ENCODE assay signal across 29 cellular contexts in genomic region chr1:178502856-178503255, GRCh38. TPM values are rescaled to one million over a fixed set of nuclear protein-coding genes. Genes with fewer than 3 reads are reported as not detected.
DNase-seq lines count a peak whose midpoint lies in the region; ATAC-seq and TF ChIP-seq lines count a peak whose summit lies in the region.
"Had no signal": no experiment of that assay in that cellular context is flagged by ENCODE, and none has a peak within 500 bp of the region (broad histone marks: within the 10 kb centered on the region; RNA-seq: fewer than 3 reads in every experiment).

No MANE protein-coding gene starts in this region.

- H3K4me1 Mint-ChIP-seq in endodermal cell = peaks cover 17% of the 10 kb centered on the region
- H3K4me1 Mint-ChIP-seq: CD4-positive, alpha-beta memory T cell; CD4-positive, CD25-positive, alpha-beta regulatory T cell had no signal

- no peaks in the 10 kb centered on the region for H3F3A ChIP-seq in smooth muscle cell (ENCODE audit: low read depth)

- no peaks in the 10 kb centered on the region for H3K79me2 ChIP-seq in smooth muscle cell (ENCODE audit: low read depth)

- WGBS in endodermal cell (ENCODE audit: insufficient coverage in 1 of 2, insufficient read length in 1 of 2), 2 experiments = 87 to 96% methylated on average over 4 to 5 of the region's 5 CpGs
- 86% methylated on average over 5 of the region's 5 CpGs for WGBS in smooth muscle cell (ENCODE audit: low lambda C conversion rate)

- H3K4me2 ChIP-seq in smooth muscle cell = no peak overlapping the region
- H3K4me2 ChIP-seq: BLaER1 had no signal

- H3K4me3 Mint-ChIP-seq in endodermal cell = no peak overlapping the region
- H3K4me3 Mint-ChIP-seq: CD14-positive monocyte; CD4-positive, alpha-beta memory T cell; CD4-positive, CD25-positive, alpha-beta regulatory T cell; CD8-positive, alpha-beta memory T cell had no signal

- H3K9me3 Mint-ChIP-seq in endodermal cell = no peaks in the 10 kb centered on the region
- H3K9me3 Mint-ChIP-seq: CD4-positive, alpha-beta memory T cell; CD4-positive, CD25-positive, alpha-beta regulatory T cell; CD8-positive, alpha-beta memory T cell had no signal

- peaks cover 36% of the 10 kb centered on the region for H3K27me3 Mint-ChIP-seq in endodermal cell (ENCODE audit: insufficient read depth)
- H3K27me3 Mint-ChIP-seq: CD4-positive, CD25-positive, alpha-beta regulatory T cell had no signal

- ATAC-seq in esophagus mucosa = peak; percentile 34
- ATAC-seq: GM12878 had no signal

- H3K36me3 ChIP-seq in endodermal cell (ENCODE audit: control insufficient read depth, insufficient read depth, low read length) (no peaks in the 10 kb centered on the region), tibial artery (no peaks in the 10 kb centered on the region), smooth muscle cell (ENCODE audit: low read depth) (no peaks in the 10 kb centered on the region)
- H3K36me3 ChIP-seq: BE2C, BLaER1 had no signal

- H3K4me3 ChIP-seq in endodermal cell (ENCODE audit: low read length) (no peak overlapping the region), tibial artery (no peak overlapping the region), smooth muscle cell (no peak overlapping the region)
- H3K4me3 ChIP-seq: BLaER1, GM12878 had no signal

- H3K27ac ChIP-seq in endodermal cell (ENCODE audit: low read depth, low read length) = no peak overlapping the region
- H3K27ac ChIP-seq in tibial artery = no peak overlapping the region
- H3K27ac ChIP-seq in smooth muscle cell (ENCODE audit: low read depth) = no peak overlapping the region
- H3K27ac ChIP-seq: BLaER1 had no signal

- peaks cover 42% of the 10 kb centered on the region for H3K27me3 ChIP-seq in endodermal cell (ENCODE audit: control insufficient read depth, insufficient read depth, low read length, poor library complexity, severe bottlenecking)
- peaks cover 0 to 3% of the 10 kb centered on the region in 2 donors for H3K27me3 ChIP-seq in tibial artery
- H3K27me3 ChIP-seq in smooth muscle cell (ENCODE audit: low read depth) = no peaks in the 10 kb centered on the region
- H3K27me3 ChIP-seq: BE2C, BLaER1 had no signal

- TF ChIP-seq CTCF in endodermal cell (conservative IDR thresholded peaks at IDR 0.05) = no peak
- TF ChIP-seq CTCF in tibial artery (IDR thresholded peaks at IDR 0.05) = no peak
- no peak for TF ChIP-seq CTCF in smooth muscle cell (IDR thresholded peaks at IDR 0.05; ENCODE audit: borderline replicate concordance, insufficient read depth, poor library complexity, severe bottlenecking)

- H4K20me1 ChIP-seq in smooth muscle cell (ENCODE audit: low read depth) = no peaks in the 10 kb centered on the region
- H4K20me1 ChIP-seq: BLaER1 had no signal

- intact Hi-C loops in tibial artery (cut with DNase I; ENCODE audit: low total_unique reads) = loop anchor here (5.0 to 10.0 kb wide), 2 partner anchors 191 to 468 kb away; no protein-coding TSS in a partner anchor

- H2AFZ ChIP-seq in smooth muscle cell (ENCODE audit: low read depth) = no peak overlapping the region

- H3K27ac Mint-ChIP-seq in endodermal cell = no peak overlapping the region
- H3K27ac Mint-ChIP-seq: CD14-positive monocyte; CD4-positive, alpha-beta memory T cell; CD4-positive, CD25-positive, alpha-beta regulatory T cell; CD8-positive, alpha-beta memory T cell had no signal

- peaks cover 5% of the 10 kb centered on the region for H3K4me1 ChIP-seq in endodermal cell (ENCODE audit: control insufficient read depth, insufficient read depth, low read length)
- H3K4me1 ChIP-seq in tibial artery = no peaks in the 10 kb centered on the region
- H3K4me1 ChIP-seq in smooth muscle cell (ENCODE audit: low read depth) = no peaks in the 10 kb centered on the region
- H3K4me1 ChIP-seq: BE2C had no signal

- H3K36me3 Mint-ChIP-seq in endodermal cell (ENCODE audit: low read depth) = no peaks in the 10 kb centered on the region
- H3K36me3 Mint-ChIP-seq: CD14-positive monocyte; CD4-positive, alpha-beta memory T cell; CD4-positive, CD25-positive, alpha-beta regulatory T cell; CD8-positive, alpha-beta memory T cell had no signal

- no peak overlapping the region for H3K9ac ChIP-seq in endodermal cell (ENCODE audit: extremely low read depth, low read length, poor library complexity, severe bottlenecking)
- H3K9ac ChIP-seq in smooth muscle cell (ENCODE audit: low read depth) = no peak overlapping the region
- H3K9ac ChIP-seq: BLaER1 had no signal

- H3K9me3 ChIP-seq in endodermal cell (ENCODE audit: control insufficient read depth, low read length) (no peaks in the 10 kb centered on the region), tibial artery (no peaks in the 10 kb centered on the region), smooth muscle cell (replicated peaks; ENCODE audit: low read depth) (no peaks in the 10 kb centered on the region)
- H3K9me3 ChIP-seq: BE2C, BLaER1 had no signal

- peak; percentile 14 for DNase-seq in activated effector memory CD4-positive, alpha-beta T cell treated with anti-CD3 and anti-CD28 coated beads, Interleukin-2, amount 50 U/mL, for 16 hours
- DNase-seq in activated effector memory CD4-positive, alpha-beta T cell treated with Interleukin-2 at 50 U/mL for 16 hours = no peak
- DNase-seq in endodermal cell (peak; percentile 36), tibial artery (peak; percentile 6 to 37), NCI-H2171 treated with DMSO at 0.1 percent for 48 hours (lab: John Stamatoyannopoulos, UW) (no peak), smooth muscle cell (lab: John Stamatoyannopoulos, UW; ENCODE audit: unreplicated experiment) (no peak)
- DNase-seq: 8988T; ACHN; BE2C; C1 segment of cervical spinal cord; CD4-positive, alpha-beta memory T cell; CD4-positive, CD25-positive, alpha-beta regulatory T cell; CD8-positive, alpha-beta memory T cell; COR-L47; DMS 273 treated with DMSO at 0.1 percent for 48 hours; DMS153; DMS53; DMS79; DND-41; EL; GDM1 had no signal

RNA-seq across cellular contexts. Expression of gene CLEC20A, which starts 6.1 kb away (rescaled TPM):
- total RNA-seq in endodermal cell = 1 to 10 TPM in 1 of 2 donors, under 1 TPM in 1; 0.33 to 1.5 TPM
- polyA plus RNA-seq in endodermal cell (2013, experiment 1 of 2) = not detected
- polyA plus RNA-seq in endodermal cell (2013, experiment 2 of 2) = not detected
- total RNA-seq in esophagus mucosa = not detected
- total RNA-seq in smooth muscle cell = not detected in 2 replicates
- polyA plus RNA-seq in smooth muscle cell = 0.14 TPM in 1 of 2 replicates, not detected in the other
- total RNA-seq: A673; CD4-positive, alpha-beta memory T cell; CD4-positive, CD25-positive, alpha-beta regulatory T cell; CD8-positive, alpha-beta memory T cell; Daoy; G401; GM12878 had no signal
- polyA plus RNA-seq: AG04450; CD14-positive monocyte; CD4-positive, alpha-beta memory T cell; CD8-positive, alpha-beta memory T cell; GM12878 had no signal

RNA-seq across cellular contexts. Expression of gene TEX35, which starts 10.1 kb away (rescaled TPM):
- total RNA-seq in endodermal cell = not detected
- not detected for polyA plus RNA-seq in endodermal cell (2013, experiment 1 of 2)
- polyA plus RNA-seq in endodermal cell (2013, experiment 2 of 2) = not detected
- 0.12 TPM for total RNA-seq in esophagus mucosa
- total RNA-seq in smooth muscle cell = not detected in 2 replicates
- not detected in 2 replicates for polyA plus RNA-seq in smooth muscle cell
- total RNA-seq: A673; CD4-positive, alpha-beta memory T cell; CD4-positive, CD25-positive, alpha-beta regulatory T cell; CD8-positive, alpha-beta memory T cell; Daoy; G401; GM12878 had no signal
- polyA plus RNA-seq: AG04450; CD14-positive monocyte; CD4-positive, CD25-positive, alpha-beta regulatory T cell; CD8-positive, alpha-beta memory T cell; GM12878 had no signal

Comparison
In these comparisons a context has a peak if more than half of its experiments do, and no peak if none do; other contexts are left out.
1. DNase-seq: peak in activated effector memory CD4-positive, alpha-beta T cell treated with anti-CD3 and anti-CD28 coated beads, Interleukin-2, amount 50 U/mL, for 16 hours (single experiment), endodermal cell (single experiment) and tibial artery (2 of 2); none in activated effector memory CD4-positive, alpha-beta T cell treated with Interleukin-2 at 50 U/mL for 16 hours (single experiment), NCI-H2171 treated with DMSO at 0.1 percent for 48 hours (single experiment) and smooth muscle cell (single experiment).